In the genomic region with DNA sequence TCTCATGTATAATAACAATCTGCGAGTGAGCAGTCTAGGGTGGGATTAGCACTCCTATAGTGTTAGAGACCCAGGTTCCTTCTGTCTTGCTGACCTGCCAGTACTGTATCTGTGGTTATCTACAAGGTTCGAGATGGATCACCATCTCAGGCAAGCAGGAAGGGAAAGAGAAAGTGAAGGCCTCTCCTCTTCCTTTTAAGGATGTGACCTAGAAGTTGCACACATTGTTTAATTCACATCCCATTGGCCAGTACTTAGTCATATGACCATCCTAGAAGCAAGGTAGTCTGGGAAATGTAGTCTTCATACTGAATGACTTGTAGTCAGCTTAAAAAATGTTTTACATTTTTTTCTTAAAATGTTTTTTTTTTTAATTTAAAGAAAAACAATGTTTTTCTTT, we compare ENCODE assay signal across 1 cellular context.
TF ChIP-seq lines count a peak whose summit lies in the region.

No MANE protein-coding gene starts in this region.

TF ChIP-seq in SK-N-SH, 30 proteins besides CTCF, POLR2A, EP300 and RAD21 (continued from another document):
- no peak for TF ChIP-seq PBX3 (IDR thresholded peaks at IDR 0.05)
